8 cellular contexts compared by ENCODE assay signal in genomic region chr13:40984670-40985366, GRCh38. TPM values are rescaled to one million over a fixed set of nuclear protein-coding genes. Genes with fewer than 3 reads are reported as not detected.
DNase-seq lines count a peak whose midpoint lies in the region; ATAC-seq, FAIRE-seq and TF ChIP-seq lines count a peak whose summit lies in the region.

No MANE protein-coding gene starts in this region.

- peaks cover 28% of the 10 kb centered on the region for H3K4me1 Mint-ChIP-seq in Calu3 (ENCODE audit: low read depth, unreplicated experiment)

- H3K9me3 ChIP-seq in OCI-LY1 (ENCODE audit: low read length) (no peaks in the 10 kb centered on the region), esophagus muscularis mucosa (no peaks in the 10 kb centered on the region)

- no peaks in the 10 kb centered on the region for H3K9me2 ChIP-seq in OCI-LY1 (ENCODE audit: low read depth, low read length)

- peaks cover 5% of the 10 kb centered on the region for H3K36me3 Mint-ChIP-seq in Calu3 (ENCODE audit: insufficient read depth, unreplicated experiment)

- no peaks in the 10 kb centered on the region for H4K20me1 ChIP-seq in OCI-LY1 (ENCODE audit: insufficient read depth, low read length)

- no peak for TF ChIP-seq CTCF in Calu3 (IDR thresholded peaks at IDR 0.05; ENCODE audit: unreplicated experiment)
- TF ChIP-seq CTCF in OCI-LY1 (IDR thresholded peaks at IDR 0.05; ENCODE audit: low read length): no peak
- no peak for TF ChIP-seq CTCF in esophagus muscularis mucosa (IDR thresholded peaks at IDR 0.05)

- no peak for DNase-seq in Calu3
- no peak for DNase-seq in esophagus muscularis mucosa (ENCODE audit: extremely low spot score)
- no peak for DNase-seq in SKM-1 treated with dmso at 0.1 percent for 144 hours (lab: John Stamatoyannopoulos, UW; ENCODE audit: unreplicated experiment)
- no peak for DNase-seq in RCC 7860 (ENCODE audit: low spot score)
- DNase-seq in NCI-H2171 treated with DMSO at 0.1 percent for 48 hours (lab: John Stamatoyannopoulos, UW): no peak

- TF ChIP-seq EP300 in esophagus muscularis mucosa (IDR thresholded peaks at IDR 0.05): no peak

- H3K27ac Mint-ChIP-seq in Calu3 (ENCODE audit: unreplicated experiment): no peak overlapping the region

- 0 out of 2 replicates have a peak, but pooled peaks cover 11% of the 10 kb centered on the region for H3F3A ChIP-seq in OCI-LY1 (ENCODE audit: insufficient read depth, low read length)

- H3K27me3 ChIP-seq in OCI-LY1 (ENCODE audit: insufficient read depth, low read length) (no peaks in the 10 kb centered on the region), esophagus muscularis mucosa (no peaks in the 10 kb centered on the region)

- H3K27me3 Mint-ChIP-seq in Calu3 (ENCODE audit: unreplicated experiment): no peaks in the 10 kb centered on the region

- no peaks in the 10 kb centered on the region for H3K9me3 Mint-ChIP-seq in Calu3 (ENCODE audit: low read depth, unreplicated experiment)

- H3K4me1 ChIP-seq in OCI-LY1 (ENCODE audit: insufficient read depth, low read length, severe bottlenecking): peaks cover 98% of the 10 kb centered on the region
- H3K4me1 ChIP-seq in esophagus muscularis mucosa: peaks cover 34 to 56% (median 49%) of the 10 kb centered on the region in 4 donors

- no peak for TF ChIP-seq POLR2A in esophagus muscularis mucosa (IDR thresholded peaks at IDR 0.05; ENCODE audit: low read depth)

- no peak for FAIRE-seq in RCC 7860 (lab: Jason Lieb, UNC)

- intact Hi-C loops in Calu3 (cut with micrococcal nuclease; ENCODE audit: unreplicated experiment): no loop called here
- intact Hi-C loops in esophagus muscularis mucosa (cut with DNase I): loop anchor here (10.0 kb wide), 1 partner anchor 70 kb away; no protein-coding TSS in a partner anchor

- BruUV-seq in Calu3 (replicated peaks; lab: Mats Ljungman, UMichigan): no TSS peak

- H3K36me3 ChIP-seq in OCI-LY1 (ENCODE audit: insufficient read depth, low read length) (peaks cover 37% of the 10 kb centered on the region), esophagus muscularis mucosa (no peaks in the 10 kb centered on the region)

- peak overlapping the region; percentile 55 for H3K9ac ChIP-seq in OCI-LY1 (ENCODE audit: low read length)

- H2AFZ ChIP-seq in OCI-LY1 (ENCODE audit: low read length): no peak overlapping the region

- peak overlapping the region; percentile 36 for H3K4me3 Mint-ChIP-seq in Calu3 (ENCODE audit: low read depth, unreplicated experiment)

- peak; percentile 43 for ATAC-seq in GM21619 (IDR thresholded peaks at IDR 0.05; ENCODE audit: unreplicated experiment)

- H3K27ac ChIP-seq in OCI-LY1 (ENCODE audit: low read depth, low read length, poor library complexity, severe bottlenecking): peak overlapping the region; percentile 90
- H3K27ac ChIP-seq in esophagus muscularis mucosa (replicated peaks in 1 of 4): peak overlapping the region; percentile 59 to 69 (median 66)
- peak overlapping the region in 19 of 21 experiments; percentile 43 to 88 (median 76) for H3K27ac ChIP-seq in skin epidermis

- CTCF ChIA-PET in Calu3 (lab: Charles Lee): no interaction called here

- 28% methylated on average over 3 of the region's 3 CpGs for WGBS in esophagus muscularis mucosa

- peak overlapping the region; percentile 53 for H3K4me3 ChIP-seq in OCI-LY1 (ENCODE audit: low read depth, low read length, poor library complexity, severe bottlenecking)
- H3K4me3 ChIP-seq in esophagus muscularis mucosa: peak overlapping the region; percentile 14 to 35 (median 31)
- H3K4me3 ChIP-seq in skin epidermis: peak overlapping the region in 2 of 7 experiments; percentile 7 to 19

- peaks cover 99% of the 10 kb centered on the region for H3K79me2 ChIP-seq in OCI-LY1 (ENCODE audit: insufficient read depth, low read length)

- H3K4me2 ChIP-seq in OCI-LY1 (ENCODE audit: low read length): peak overlapping the region; percentile 78

RNA-seq across cellular contexts. Expression of gene ELF1, which starts 34.3 kb away (rescaled TPM):
- total RNA-seq in Calu3 (2022) (63.4 and 63.5 TPM in 2 replicates), esophagus muscularis mucosa (10 to 100 TPM; 66.9 to 96.2 (median 72.1) TPM)
